21 cellular contexts compared by ENCODE assay signal in genomic region chr4:148064451-148064850, GRCh38.
"Had no signal": no experiment of that assay in that cellular context is flagged by ENCODE, and none has a peak within 500 bp of the region (broad histone marks: within the 10 kb centered on the region; RNA-seq: fewer than 3 reads in every experiment).

No MANE protein-coding gene starts in this region.

- H3K27me3 Mint-ChIP-seq: activated CD4-positive, alpha-beta memory T cell treated with anti-CD3 and anti-CD28 coated beads, Interleukin-2, amount 10 ng/mL, durations not matched to agents 7 days and 5 days; activated CD4-positive, alpha-beta T cell treated with anti-CD3 and anti-CD28 coated beads for 36 hours; activated naive CD4-positive, alpha-beta T cell treated with anti-CD3 and anti-CD28 coated beads, Interleukin-2, amount 50 U/mL, for 24 hours; activated T-cell treated with anti-CD3 and anti-CD28 coated beads, Interleukin-2, amount 50 U/mL, for 24 hours had no signal

- H3K4me2 ChIP-seq: PC-9 had no signal

- DNase-seq: activated CD4-positive, alpha-beta memory T cell treated with anti-CD3 and anti-CD28 coated beads, Interleukin-2, amount 10 ng/mL, durations not matched to agents 7 days and 5 days; activated CD4-positive, alpha-beta T cell treated with anti-CD3 and anti-CD28 coated beads for 36 hours; activated CD4-positive, alpha-beta T cell treated with anti-CD3 and anti-CD28 coated beads, Interleukin-2, amount 50 U/mL, for 1 hour; activated effector memory CD4-positive, alpha-beta T cell treated with Interleukin-2 at 50 U/mL for 16 hours; activated naive CD4-positive, alpha-beta T cell; activated T-cell treated with anti-CD3 and anti-CD28 coated beads, Interleukin-2, amount 50 U/mL, for 24 hours; body of pancreas; central memory CD4-positive, alpha-beta T cell; MG63; MV-4-11; NCI-H1105; NCI-H1436; NCI-H1694 treated with DMSO at 0.1 percent for 48 hours; NCI-H510A treated with DMSO at 0.1 percent for 48 hours; PC-9; SHP77 treated with DMSO at 0.1 percent for 48 hours had no signal

- H3K9me3 ChIP-seq: ascending aorta, body of pancreas, MG63 had no signal

- H3K4me3 ChIP-seq: ascending aorta, body of pancreas, MG63, PC-9 had no signal

- H3K9me3 Mint-ChIP-seq: activated CD4-positive, alpha-beta memory T cell treated with anti-CD3 and anti-CD28 coated beads, Interleukin-2, amount 10 ng/mL, durations not matched to agents 7 days and 5 days; activated T-helper 1 cell treated with anti-CD3 and anti-CD28 coated beads, Interleukin-12 subunit alpha, Interleukin-12 subunit beta, Interleukin-2, Interleukin-4 antibody, amounts not matched to agents 30 ng/mL and 10 ng/mL and 1 ng/mL, durations not matched to agents 14 hours and 24 hours and 36 hours; T-helper 1 cell treated with Interleukin-12 subunit alpha and Interleukin-12 subunit beta and Interleukin-4 antibody, amounts not matched to agents 30 μg/mL and 1 μg/mL, for 36 hours had no signal

- H2AFZ ChIP-seq: PC-9 had no signal

- H3K27me3 ChIP-seq: ascending aorta, body of pancreas, MG63 had no signal

- H3K4me3 Mint-ChIP-seq: activated CD4-positive, alpha-beta memory T cell treated with anti-CD3 and anti-CD28 coated beads, Interleukin-2, amount 10 ng/mL, durations not matched to agents 7 days and 5 days; activated CD4-positive, alpha-beta T cell treated with anti-CD3 and anti-CD28 coated beads for 36 hours; activated naive CD4-positive, alpha-beta T cell treated with anti-CD3 and anti-CD28 coated beads, Interleukin-2, amount 50 U/mL, for 24 hours; activated T-cell treated with anti-CD3 and anti-CD28 coated beads, Interleukin-2, amount 50 U/mL, for 24 hours; activated T-helper 1 cell treated with anti-CD3 and anti-CD28 coated beads, Interleukin-12 subunit alpha, Interleukin-12 subunit beta, Interleukin-2, Interleukin-4 antibody, amounts not matched to agents 30 ng/mL and 10 ng/mL and 1 ng/mL, durations not matched to agents 14 hours and 24 hours and 36 hours; T-helper 1 cell treated with Interleukin-12 subunit alpha and Interleukin-12 subunit beta and Interleukin-4 antibody, amounts not matched to agents 30 μg/mL and 1 μg/mL, for 36 hours had no signal

- H3K36me3 ChIP-seq: MG63 had no signal

- ATAC-seq: activated CD4-positive, alpha-beta T cell treated with anti-CD3 and anti-CD28 coated beads for 36 hours; body of pancreas had no signal

- H3K27ac Mint-ChIP-seq: activated CD4-positive, alpha-beta memory T cell treated with anti-CD3 and anti-CD28 coated beads, Interleukin-2, amount 10 ng/mL, durations not matched to agents 7 days and 5 days; activated CD4-positive, alpha-beta T cell treated with anti-CD3 and anti-CD28 coated beads for 36 hours; activated naive CD4-positive, alpha-beta T cell treated with anti-CD3 and anti-CD28 coated beads, Interleukin-2, amount 50 U/mL, for 24 hours; activated T-cell treated with anti-CD3 and anti-CD28 coated beads, Interleukin-2, amount 50 U/mL, for 24 hours; activated T-helper 1 cell treated with anti-CD3 and anti-CD28 coated beads, Interleukin-12 subunit alpha, Interleukin-12 subunit beta, Interleukin-2, Interleukin-4 antibody, amounts not matched to agents 30 ng/mL and 10 ng/mL and 1 ng/mL, durations not matched to agents 14 hours and 24 hours and 36 hours; T-helper 1 cell treated with Interleukin-12 subunit alpha and Interleukin-12 subunit beta and Interleukin-4 antibody, amounts not matched to agents 30 μg/mL and 1 μg/mL, for 36 hours had no signal

- H3K27ac ChIP-seq: ascending aorta, body of pancreas, PC-9, VCaP had no signal
